ENCODE assay signal across 8 cellular contexts in genomic region chrX:47129879-47130358, GRCh38. TPM values are rescaled to one million over a fixed set of nuclear protein-coding genes. Genes with fewer than 3 reads are reported as not detected.
DNase-seq lines count a peak whose midpoint lies in the region; ATAC-seq, FAIRE-seq and TF ChIP-seq lines count a peak whose summit lies in the region.

No MANE protein-coding gene starts in this region.

- CTCF ChIA-PET in GM12878 (lab: Yijun Ruan, JAX), result interaction anchor here (1.2 kb wide), 1 partner anchor 15 kb away, joined by 4 read pairs; the partner anchor contains the start of genes NDUFB11 and RBM10

- SMC1A ChIA-PET in GM12878 (lab: Charles Lee; ENCODE audit: uncharacterized antibody, unreplicated experiment), result no interaction called here

- H2AFZ ChIP-seq in GM12878 (ENCODE audit: control insufficient read depth, low read depth, low read length), result no peak overlapping the region

- H3K27me3 ChIP-seq in heart left ventricle (peaks cover 0 to 12% (median 0%) of the 10 kb centered on the region in 9 donors), GM12878 (replicated peaks in 1 of 2; ENCODE audit: control insufficient read depth in 2 of 2, insufficient read depth in 2 of 2, low read length in 1 of 2) (0 out of 4 replicates have a peak, but pooled peaks cover 0 to 1% of the 10 kb centered on the region in 2 experiments), uterus (no peaks in the 10 kb centered on the region)

- no peaks in the 10 kb centered on the region for H4K20me1 ChIP-seq in GM12878 (ENCODE audit: control insufficient read depth, insufficient read depth)

- no peaks in the 10 kb centered on the region for H3K4me1 Mint-ChIP-seq in memory B cell

- 17 to 46% (median 29%) methylated on average over 11 of the region's 11 CpGs for WGBS in heart left ventricle, 4 donors
- WGBS in GM12878 (ENCODE audit: insufficient coverage, insufficient replicate concordance, low lambda C conversion rate, missing lambda C conversion rate), result 59% methylated on average over 11 of the region's 11 CpGs

- ATAC-seq in heart left ventricle, result no peak
- no peak for ATAC-seq in Right ventricle myocardium inferior
- no peak for ATAC-seq in GM12878
- ATAC-seq in memory B cell (ENCODE audit: low read depth), result no peak
- ATAC-seq in GM19463 (IDR thresholded peaks at IDR 0.05; ENCODE audit: unreplicated experiment), result no peak
- no peak for ATAC-seq in GM19035 (IDR thresholded peaks at IDR 0.05; ENCODE audit: unreplicated experiment)

- TF ChIP-seq CTCF in heart left ventricle (IDR thresholded peaks at IDR 0.05) (no peak), GM12878 (IDR thresholded peaks at IDR 0.05 in 2 of 3, conservative IDR thresholded peaks at IDR 0.05 in 1 of 3; ENCODE audit: control insufficient read depth in 2 of 3, extremely low read depth in 1 of 3, insufficient read depth in 1 of 3, low read depth in 3 of 3, low read length in 3 of 3) (no peak), uterus (IDR thresholded peaks at IDR 0.05) (no peak)

- in situ Hi-C loops in GM12878 (cut with MboI), result no loop called here

- peaks cover 0 to 10% (median 6%) of the 10 kb centered on the region in 12 donors for H3K4me1 ChIP-seq in heart left ventricle
- H3K4me1 ChIP-seq in GM12878 (ENCODE audit: control insufficient read depth, insufficient read depth, low read length), result no peaks in the 10 kb centered on the region
- H3K4me1 ChIP-seq in uterus, result no peaks in the 10 kb centered on the region

- H3K36me3 ChIP-seq in heart left ventricle, result no peaks in the 10 kb centered on the region
- H3K36me3 ChIP-seq in GM12878 (ENCODE audit: control insufficient read depth in 2 of 2, insufficient read depth in 2 of 2, low read length in 1 of 2), result no peaks in the 10 kb centered on the region
- H3K36me3 ChIP-seq in uterus, result no peaks in the 10 kb centered on the region

- H3K9me3 ChIP-seq in heart left ventricle (no peaks in the 10 kb centered on the region), GM12878 (replicated peaks; ENCODE audit: control insufficient read depth, insufficient read depth, low read length) (no peaks in the 10 kb centered on the region), uterus (no peaks in the 10 kb centered on the region)

- RAD21 ChIA-PET in GM12878 (lab: Charles Lee; ENCODE audit: unreplicated experiment), result no interaction called here

- POLR2A ChIA-PET in GM12878 (lab: Charles Lee), result interaction anchor here (0.6 to 1.5 kb wide), 3 partner anchors 14 to 245 kb away, joined by 3 to 5 read pairs (median 4); partner anchors contain the start of genes NDUFB11 and RBM10

- BruUV-seq in GM12878 (replicated peaks; lab: Mats Ljungman, UMichigan), result no TSS peak

- no peak for TF ChIP-seq POLR2A in heart left ventricle (IDR thresholded peaks at IDR 0.05)
- TF ChIP-seq POLR2A in GM12878 (IDR thresholded peaks at IDR 0.05; ENCODE audit: low read depth, low read length), result no peak
- no peak for TF ChIP-seq POLR2A in uterus (IDR thresholded peaks at IDR 0.05)

- no peak for DNase-seq in heart left ventricle
- DNase-seq in Right ventricle myocardium inferior (ENCODE audit: missing footprints), result no peak
- no peak for DNase-seq in GM12878 (ENCODE audit: low read depth, low spot score)
- DNase-seq in memory B cell (ENCODE audit: low spot score in 2 of 2), result no peak
- no peak for DNase-seq in uterus
- no peak for DNase-seq in A172 (ENCODE audit: low spot score)

- H3K4me3 ChIP-seq in heart left ventricle (peak overlapping the region in 11 of 12 donors; percentile 10 to 91 (median 61)), GM12878 (peak overlapping the region; percentile 63), uterus (peak overlapping the region; percentile 41 to 48)

- TF ChIP-seq EP300 in GM12878 (IDR thresholded peaks at IDR 0.05; ENCODE audit: borderline replicate concordance in 1 of 2, control insufficient read depth in 1 of 2, low read depth in 2 of 2, low read length in 2 of 2), result no peak

- peak overlapping the region; percentile 25 for H3K9ac ChIP-seq in GM12878 (ENCODE audit: control insufficient read depth, insufficient read depth, low read length)

- no peak for TF ChIP-seq RAD21 in GM12878 (IDR thresholded peaks at IDR 0.05; ENCODE audit: insufficient read depth, low read depth, low read length)

- H3K27ac ChIP-seq in heart left ventricle (peak overlapping the region in 10 of 12 donors; percentile 52 to 88 (median 80)), GM12878 (ENCODE audit: control insufficient read depth, insufficient read depth) (no peak overlapping the region), uterus (peak overlapping the region; percentile 80 to 81)

- no peak overlapping the region for H3K4me2 ChIP-seq in GM12878 (ENCODE audit: control insufficient read depth, insufficient read depth)

- no peak overlapping the region for H3K4me3 Mint-ChIP-seq in memory B cell

- no peaks in the 10 kb centered on the region for H3K36me3 Mint-ChIP-seq in memory B cell

- peaks cover 2% of the 10 kb centered on the region for H3K79me2 ChIP-seq in GM12878 (ENCODE audit: control insufficient read depth, insufficient read depth, low read length)

- H3K27ac Mint-ChIP-seq in memory B cell, result peak overlapping the region; percentile 77

- H3K9me3 Mint-ChIP-seq in memory B cell, result no peaks in the 10 kb centered on the region

- intact Hi-C loops in heart left ventricle (cut with DNase I) (no loop called here), Right ventricle myocardium inferior (cut with DNase I) (loop anchor here (2.0 kb wide), 1 partner anchor 15 kb away; the partner anchor contains the start of genes NDUFB11 and RBM10), GM12878 (cut with micrococcal nuclease; ENCODE audit: unreplicated experiment) (loop anchor here (1.0 kb wide), 1 partner anchor 14 kb away; the partner anchor contains the start of gene NDUFB11), uterus (cut with DNase I; ENCODE audit: low total_unique reads) (no loop called here)

- no peak for FAIRE-seq in GM12878 (lab: Jason Lieb, UNC)

- no peaks in the 10 kb centered on the region for H3K27me3 Mint-ChIP-seq in memory B cell

RNA-seq across cellular contexts. Expression of gene NDUFB11, which starts 14.6 kb away (rescaled TPM):
- total RNA-seq in heart left ventricle, result 100 to 1,000 TPM; 133 to 217 (median 173) TPM
- 100 to 1,000 TPM; 128 to 254 TPM for polyA plus RNA-seq in heart left ventricle
- 212 TPM for total RNA-seq in Right ventricle myocardium inferior
- 6.3 and 11.1 TPM in 2 replicates for total RNA-seq in GM12878 (2013; cell fraction: nucleolus; rRNA removed)
- total RNA-seq in GM12878 (2014; rRNA removed), result 179 and 202 TPM in 2 replicates
- 51.2 and 60.8 TPM in 2 replicates for total RNA-seq in GM12878 (2014; rRNA removed; fragmentation: Illumina TruSeq; extraction: Trizol)
- total RNA-seq in GM12878 (2021), result 101 and 106 TPM in 2 replicates
- 14.4 TPM for polyA plus RNA-seq in GM12878 (2011; ENCODE audit: low read depth)
- 27.3 and 53.4 TPM in 2 replicates for polyA plus RNA-seq in GM12878 (2011; rRNA removed)
- 92.9 and 97.2 TPM in 2 replicates for polyA plus RNA-seq in GM12878 (2011; cell fraction: cytosol; rRNA removed)
- 33.8 and 41.1 TPM in 2 replicates for polyA plus RNA-seq in GM12878 (2011; cell fraction: nucleus; rRNA removed)
- polyA plus RNA-seq in GM12878 (2012), result 89.4 and 91.6 TPM in 2 replicates
- 41.5 and 42.5 TPM in 2 replicates for polyA plus RNA-seq in GM12878 (2014; fragmentation: Illumina TruSeq; extraction: Trizol)
- polyA plus RNA-seq in GM12878 (2014; fragmentation: Nextera tagmentation; extraction: Ambion mirVana), result 10 to 100 TPM; 16.1 to 44.5 TPM
- polyA plus RNA-seq in GM12878 (2014; rRNA removed), result 164 and 211 TPM in 2 replicates
- 100 to 1,000 TPM; 197 to 199 TPM for polyA plus RNA-seq in GM12878 (2016; fragmentation: Nextera tagmentation; extraction: Ambion mirVana)
- polyA minus RNA-seq in GM12878 (2011; rRNA and poly(A)+ RNA removed), result 46.4 and 67.7 TPM in 2 replicates
- 24.2 and 27.1 TPM in 2 replicates for polyA minus RNA-seq in GM12878 (2011; cell fraction: cytosol; rRNA and poly(A)+ RNA removed)
- 8.1 and 15.1 TPM in 2 replicates for polyA minus RNA-seq in GM12878 (2011; cell fraction: nucleus; rRNA and poly(A)+ RNA removed)
- total RNA-seq in uterus, result 10 to 100 TPM; 28.6 to 42.6 (median 35.5) TPM
- 85.8 and 120 TPM in 2 replicates for total RNA-seq in A172 (2014; rRNA removed; shearing (Covaris generic))

RNA-seq across cellular contexts. Expression of gene RBM10, which starts 15.1 kb away (rescaled TPM):
- total RNA-seq in heart left ventricle, result 10 to 100 TPM; 17.5 to 44.6 (median 28.3) TPM
- 10 to 100 TPM; 21.2 to 40.9 TPM for polyA plus RNA-seq in heart left ventricle
- 28.5 TPM for total RNA-seq in Right ventricle myocardium inferior
- total RNA-seq in GM12878 (2013; cell fraction: nucleolus; rRNA removed), result 20.5 and 23.3 TPM in 2 replicates
- total RNA-seq in GM12878 (2014; rRNA removed), result 46.8 and 48.0 TPM in 2 replicates
- total RNA-seq in GM12878 (2014; rRNA removed; fragmentation: Illumina TruSeq; extraction: Trizol), result 20.7 and 24.8 TPM in 2 replicates
- total RNA-seq in GM12878 (2021), result 55.5 and 57.6 TPM in 2 replicates
- polyA plus RNA-seq in GM12878 (2011; ENCODE audit: low read depth), result 9.2 TPM
- 7.8 and 16.0 TPM in 2 replicates for polyA plus RNA-seq in GM12878 (2011; rRNA removed)
- polyA plus RNA-seq in GM12878 (2011; cell fraction: cytosol; rRNA removed), result 26.5 and 30.1 TPM in 2 replicates
- polyA plus RNA-seq in GM12878 (2011; cell fraction: nucleus; rRNA removed), result 65.0 and 78.6 TPM in 2 replicates
- polyA plus RNA-seq in GM12878 (2012), result 28.7 and 33.3 TPM in 2 replicates
- polyA plus RNA-seq in GM12878 (2014; fragmentation: Illumina TruSeq; extraction: Trizol), result 10.4 and 22.5 TPM in 2 replicates
- 1 to 10 TPM; 1.4 to 4.4 TPM for polyA plus RNA-seq in GM12878 (2014; fragmentation: Nextera tagmentation; extraction: Ambion mirVana)
- 34.9 and 40.2 TPM in 2 replicates for polyA plus RNA-seq in GM12878 (2014; rRNA removed)
- polyA plus RNA-seq in GM12878 (2016; fragmentation: Nextera tagmentation; extraction: Ambion mirVana), result 10 to 100 TPM; 50.0 to 60.0 TPM
- 18.5 and 31.5 TPM in 2 replicates for polyA minus RNA-seq in GM12878 (2011; rRNA and poly(A)+ RNA removed)
- 20.6 and 22.2 TPM in 2 replicates for polyA minus RNA-seq in GM12878 (2011; cell fraction: cytosol; rRNA and poly(A)+ RNA removed)
- 9.6 and 17.0 TPM in 2 replicates for polyA minus RNA-seq in GM12878 (2011; cell fraction: nucleus; rRNA and poly(A)+ RNA removed)
- total RNA-seq in uterus, result 10 to 100 TPM in 2 of 4 donors, 1 to 10 TPM in 2; 4.4 to 45.4 (median 22.3) TPM
- total RNA-seq in A172 (2014; rRNA removed; shearing (Covaris generic)), result 42.6 and 48.8 TPM in 2 replicates

RNA-seq across cellular contexts. Expression of gene RGN, which starts 51.7 kb away (rescaled TPM):
- total RNA-seq in heart left ventricle, result 10 to 100 TPM in 8 of 9 donors, 1 to 10 TPM in 1; 6.5 to 23.6 (median 18.4) TPM
- polyA plus RNA-seq in heart left ventricle, result 10 to 100 TPM in 1 of 2 donors, 1 to 10 TPM in 1; 3.2 to 16.0 TPM
- total RNA-seq in Right ventricle myocardium inferior, result 14.1 TPM
- not detected in 2 replicates for total RNA-seq in GM12878 (2013; cell fraction: nucleolus; rRNA removed)
- not detected in 2 replicates for total RNA-seq in GM12878 (2014; rRNA removed)
- not detected in 2 replicates for total RNA-seq in GM12878 (2014; rRNA removed; fragmentation: Illumina TruSeq; extraction: Trizol)
- total RNA-seq in GM12878 (2021), result 0.13 and 0.15 TPM in 2 replicates
- not detected for polyA plus RNA-seq in GM12878 (2011; ENCODE audit: low read depth)
- not detected in 2 replicates for polyA plus RNA-seq in GM12878 (2011; rRNA removed)
- not detected in 2 replicates for polyA plus RNA-seq in GM12878 (2011; cell fraction: cytosol; rRNA removed)
- polyA plus RNA-seq in GM12878 (2011; cell fraction: nucleus; rRNA removed), result not detected in 2 replicates
- not detected in 2 replicates for polyA plus RNA-seq in GM12878 (2012)
- not detected in 2 replicates for polyA plus RNA-seq in GM12878 (2014; fragmentation: Illumina TruSeq; extraction: Trizol)
- not detected for polyA plus RNA-seq in GM12878 (2014; fragmentation: Nextera tagmentation; extraction: Ambion mirVana)
- not detected in 2 replicates for polyA plus RNA-seq in GM12878 (2014; rRNA removed)
- not detected for polyA plus RNA-seq in GM12878 (2016; fragmentation: Nextera tagmentation; extraction: Ambion mirVana)
- polyA minus RNA-seq in GM12878 (2011; rRNA and poly(A)+ RNA removed), result 0.10 and 0.51 TPM in 2 replicates
- not detected in 2 replicates for polyA minus RNA-seq in GM12878 (2011; cell fraction: cytosol; rRNA and poly(A)+ RNA removed)
- polyA minus RNA-seq in GM12878 (2011; cell fraction: nucleus; rRNA and poly(A)+ RNA removed), result 0.38 TPM in 1 of 2 replicates, not detected in the other
- total RNA-seq in uterus, result 10 to 100 TPM in 1 of 4 donors, 1 to 10 TPM in 1, under 1 TPM in 2; 0.59 to 11.3 (median 4.0) TPM
- total RNA-seq in A172 (2014; rRNA removed; shearing (Covaris generic)), result not detected in 2 replicates

Comparison
In these comparisons a context has a peak if more than half of its experiments do, and no peak if none do; other contexts are left out.
1. intact Hi-C loops: an anchor here in Right ventricle myocardium inferior (2.0 kb wide) and GM12878 (1.0 kb wide); none called in heart left ventricle and uterus.